ENCODE assay signal across 8 cellular contexts in genomic region chr5:15003511-15003920, GRCh38.
DNase-seq lines count a peak whose midpoint lies in the region; ATAC-seq and TF ChIP-seq lines count a peak whose summit lies in the region.

No MANE protein-coding gene starts in this region.

- peaks cover 9 to 11% of the 10 kb centered on the region in 2 experiments; a peak in 3 of 4 replicates for H3K4me1 ChIP-seq in HCT116 (ENCODE audit: control insufficient read depth in 1 of 2, insufficient read depth in 2 of 2, low read length in 2 of 2)
- H3K4me1 ChIP-seq in MM.1S (ENCODE audit: low read length): 0 out of 2 replicates have a peak, but pooled peaks cover 4% of the 10 kb centered on the region
- H3K4me1 ChIP-seq in osteoblast (ENCODE audit: insufficient read depth, low read length): peaks cover 34% of the 10 kb centered on the region
- no peaks in the 10 kb centered on the region for H3K4me1 ChIP-seq in uterus

- intact Hi-C loops in HCT116 (cut with micrococcal nuclease) (loop anchor here (1.0 to 10.0 kb wide), 3 partner anchors 46 to 1019 kb away; no protein-coding TSS in a partner anchor), uterus (cut with DNase I; ENCODE audit: low total_unique reads) (no loop called here)

- TF ChIP-seq CTCF in GM12864 (IDR thresholded peaks at IDR 0.05; ENCODE audit: low read depth, low read length, missing control alignments) (peak; percentile 72), HCT116 (IDR thresholded peaks at IDR 0.05 in 2 of 3, conservative IDR thresholded peaks at IDR 0.05 in 1 of 3; ENCODE audit: borderline replicate concordance in 1 of 3, insufficient read depth in 1 of 3, low read depth in 2 of 3, low read length in 2 of 3) (peak; percentile 70 to 84 (median 81)), MM.1S (IDR thresholded peaks at IDR 0.05; ENCODE audit: low read length) (peak; percentile 88), foreskin fibroblast (IDR thresholded peaks at IDR 0.05; ENCODE audit: low read depth, low read length) (peak; percentile 73), osteoblast (IDR thresholded peaks at IDR 0.05; ENCODE audit: extremely low read depth, low read depth, low read length) (peak; percentile 88), uterus (IDR thresholded peaks at IDR 0.05) (peak; percentile 62 to 82 (median 68))

- no peaks in the 10 kb centered on the region for H4K20me1 ChIP-seq in HCT116 (ENCODE audit: insufficient read depth)
- no peaks in the 10 kb centered on the region for H4K20me1 ChIP-seq in MM.1S (ENCODE audit: insufficient read depth, low read length)
- H4K20me1 ChIP-seq in osteoblast (ENCODE audit: insufficient read depth, low read length): no peaks in the 10 kb centered on the region

- no peak overlapping the region for H3K4me3 ChIP-seq in GM12864 (ENCODE audit: low read depth, low read length)
- H3K4me3 ChIP-seq in HCT116 (replicated peaks in 1 of 2; ENCODE audit: low read depth in 1 of 2, low read length in 2 of 2): no peak overlapping the region
- no peak overlapping the region for H3K4me3 ChIP-seq in MM.1S (ENCODE audit: low read length)
- H3K4me3 ChIP-seq in foreskin fibroblast (ENCODE audit: low read depth in 1 of 2, low read length in 2 of 2): no peak overlapping the region
- no peak overlapping the region for H3K4me3 ChIP-seq in osteoblast (ENCODE audit: insufficient read depth, low read length)
- no peak overlapping the region for H3K4me3 ChIP-seq in uterus

- H3K79me2 ChIP-seq in HCT116 (ENCODE audit: insufficient read depth, low read length) (no peaks in the 10 kb centered on the region), MM.1S (ENCODE audit: low read length) (no peaks in the 10 kb centered on the region), osteoblast (ENCODE audit: insufficient read depth, low read length) (no peaks in the 10 kb centered on the region)

- TF ChIP-seq RAD21 in HCT116 (IDR thresholded peaks at IDR 0.05; ENCODE audit: low read depth): peak; percentile 87

- no peaks in the 10 kb centered on the region for H3F3A ChIP-seq in MM.1S (ENCODE audit: insufficient read depth, low read length)

- 0 out of 4 replicates have a peak, but pooled peaks cover 0 to under 1% of the 10 kb centered on the region in 2 experiments for H3K9me3 ChIP-seq in HCT116 (ENCODE audit: control insufficient read depth in 1 of 2, insufficient read depth in 1 of 2, low read depth in 1 of 2, low read length in 2 of 2)
- no peaks in the 10 kb centered on the region for H3K9me3 ChIP-seq in MM.1S (replicated peaks; ENCODE audit: insufficient read depth, low read length)
- no peaks in the 10 kb centered on the region for H3K9me3 ChIP-seq in osteoblast (ENCODE audit: low read depth, low read length)
- no peaks in the 10 kb centered on the region for H3K9me3 ChIP-seq in uterus

- POLR2A ChIA-PET in HCT116 (lab: Charles Lee): interaction anchor here (1.3 kb wide), 1 partner anchor 277 kb away, joined by 3 read pairs; no protein-coding TSS in a partner anchor

- CTCF ChIA-PET in HCT116 (lab: Charles Lee): interaction anchor here (0.6 to 3.0 kb wide), 22 partner anchors 9 to 355 kb away, joined by 3 to 39 read pairs (median 4); no protein-coding TSS in a partner anchor

- no peak overlapping the region for H3K27ac ChIP-seq in HCT116 (ENCODE audit: low read depth, low read length)
- H3K27ac ChIP-seq in MM.1S (ENCODE audit: low read length): no peak overlapping the region
- no peak overlapping the region for H3K27ac ChIP-seq in osteoblast (ENCODE audit: low read depth, low read length)
- H3K27ac ChIP-seq in uterus: no peak overlapping the region

- H3K36me3 ChIP-seq in HCT116 (ENCODE audit: control insufficient read depth in 1 of 2, insufficient read depth in 2 of 2, low read length in 2 of 2): no peaks in the 10 kb centered on the region
- H3K36me3 ChIP-seq in MM.1S (replicated peaks; ENCODE audit: insufficient read depth, low read length): no peaks in the 10 kb centered on the region
- no peaks in the 10 kb centered on the region for H3K36me3 ChIP-seq in osteoblast (ENCODE audit: insufficient read depth, low read length)
- no peaks in the 10 kb centered on the region for H3K36me3 ChIP-seq in uterus

- H3K9ac ChIP-seq in HCT116 (ENCODE audit: low read length): no peak overlapping the region
- no peak overlapping the region for H3K9ac ChIP-seq in MM.1S (ENCODE audit: low read length)

- no peak overlapping the region for H3K4me2 ChIP-seq in HCT116 (ENCODE audit: low read length)
- no peak overlapping the region for H3K4me2 ChIP-seq in MM.1S (ENCODE audit: low read depth, low read length)
- no peak overlapping the region for H3K4me2 ChIP-seq in osteoblast (ENCODE audit: insufficient read depth, low read length)

- ATAC-seq in HCT116: peak; percentile 92

- TF ChIP-seq POLR2A in HCT116 (IDR thresholded peaks at IDR 0.05; ENCODE audit: borderline replicate concordance, extremely low read depth, insufficient read depth, insufficient read length): no peak
- TF ChIP-seq POLR2A in uterus (IDR thresholded peaks at IDR 0.05): no peak

- DNase-seq in GM12864 (ENCODE audit: low read depth) (peak; percentile 16), HCT116 (ENCODE audit: low read depth, low spot score) (peak; percentile 46), MM.1S (peak; percentile 74), RPMI8226 (peak; percentile 44), foreskin fibroblast (peak; percentile 67 to 88), osteoblast (ENCODE audit: insufficient read length, low spot score, missing footprints) (peak; percentile 93), uterus (peak in 1 of 2 donors; percentile 44)
- DNase-seq in activated T-helper 9 cell treated with anti-CD3 and anti-CD28 coated beads, Interleukin-2, amount 50 U/mL, for 16 hours (ENCODE audit: low read depth): peak; percentile 17

- H3K9me2 ChIP-seq in HCT116 (ENCODE audit: insufficient read depth): no peaks in the 10 kb centered on the region
- H3K9me2 ChIP-seq in MM.1S (replicated peaks; ENCODE audit: insufficient read depth, low read length): no peaks in the 10 kb centered on the region

- 0 out of 2 replicates have a peak, but pooled peaks cover 5% of the 10 kb centered on the region for H3K27me3 ChIP-seq in HCT116 (ENCODE audit: insufficient read depth, low read length)
- H3K27me3 ChIP-seq in MM.1S (replicated peaks; ENCODE audit: insufficient read depth, low read length): no peaks in the 10 kb centered on the region
- no peaks in the 10 kb centered on the region for H3K27me3 ChIP-seq in osteoblast (ENCODE audit: insufficient read depth, low read length)
- H3K27me3 ChIP-seq in uterus: no peaks in the 10 kb centered on the region

- RAD21 ChIA-PET in HCT116 (lab: Charles Lee; ENCODE audit: low non-redundant PET in 1 of 2, low total read pairs in 2 of 2, uncharacterized antibody in 2 of 2, unreplicated experiment in 2 of 2): interaction anchor here (0.5 to 1.2 kb wide), 5 partner anchors 46 to 276 kb away, joined by 3 to 7 read pairs (median 4); partner anchors contain the start of gene ANKH (in 1 of the 2)

- BruUV-seq in HCT116 (replicated peaks; lab: Mats Ljungman, UMichigan): no TSS peak

- H2AFZ ChIP-seq in HCT116 (ENCODE audit: low read depth, low read length, poor library complexity, severe bottlenecking) (peak overlapping the region; percentile 90), MM.1S (ENCODE audit: low read length) (no peak overlapping the region), osteoblast (ENCODE audit: low read length) (no peak overlapping the region)

TF ChIP-seq in HCT116, 20 proteins besides CTCF, POLR2A, EP300 and RAD21:
- peak; percentile 57 for TF ChIP-seq MAX (IDR thresholded peaks at IDR 0.05)
- no peak for TF ChIP-seq ZNF274 (IDR thresholded peaks at IDR 0.05; ENCODE audit: low read depth, low read length)
